In the genomic region with DNA sequence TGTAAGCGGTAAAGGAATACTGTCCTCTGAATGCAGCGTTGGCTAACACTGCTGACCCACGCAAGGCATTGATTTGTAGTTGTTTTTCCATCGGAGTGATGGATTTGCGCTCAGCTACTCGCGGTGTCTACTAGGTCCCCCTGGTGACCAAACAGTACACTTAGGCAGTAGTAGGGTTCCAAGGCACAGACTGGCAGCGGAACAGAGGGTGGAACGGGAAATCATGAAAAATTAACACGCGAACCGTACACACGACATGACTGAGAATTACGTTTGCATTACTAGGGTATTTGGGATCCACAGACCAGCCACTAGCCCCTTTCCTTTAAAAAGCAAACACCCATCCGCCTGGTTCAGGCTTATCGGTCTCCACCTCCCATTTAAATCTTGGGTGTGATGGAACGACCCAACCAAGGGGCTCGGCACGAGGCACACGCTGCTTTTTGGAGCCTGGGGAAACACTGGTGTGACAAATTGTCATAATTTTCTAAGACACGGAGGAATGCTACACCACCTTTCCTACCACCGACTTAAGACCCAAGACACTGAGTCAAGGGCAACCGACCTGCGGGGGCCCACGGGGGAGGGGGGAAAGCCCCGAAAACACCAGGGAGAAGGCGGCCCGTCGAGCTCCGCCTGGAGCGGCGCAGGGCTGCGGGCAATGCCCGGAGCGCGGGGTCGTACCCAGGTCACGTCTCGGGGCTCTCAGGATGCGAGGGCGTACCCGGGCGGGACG, we compare ENCODE assay signal across 8 cellular contexts. TPM values are rescaled to one million over a fixed set of nuclear protein-coding genes. Genes with fewer than 3 reads are reported as not detected.
A peak's percentile ranks its signal among the peaks of the same experiment; 100 is the strongest.
DNase-seq lines count a peak whose midpoint lies in the region; ATAC-seq lines count a peak whose summit lies in the region.

No MANE protein-coding gene starts in this region.

- H3K27ac Mint-ChIP-seq in activated T-cell treated with anti-CD3 and anti-CD28 coated beads, Interleukin-2, amount 50 U/mL, for 24 hours: peak overlapping the region; percentile 97

- H3K27me3 Mint-ChIP-seq in activated T-cell treated with anti-CD3 and anti-CD28 coated beads, Interleukin-2, amount 50 U/mL, for 24 hours: no peaks in the 10 kb centered on the region

- peak overlapping the region; percentile 81 to 90 for H3K27ac ChIP-seq in esophagus (ENCODE audit: low read depth in 2 of 2, low read length in 1 of 2)

- no peaks in the 10 kb centered on the region for H3K27me3 ChIP-seq in esophagus (ENCODE audit: control insufficient read depth in 1 of 2, insufficient read depth in 2 of 2, low read length in 2 of 2)
- no peaks in the 10 kb centered on the region for H3K27me3 ChIP-seq in mucosa of stomach (ENCODE audit: control insufficient read depth, insufficient read depth, low read length)

- H3K9me3 ChIP-seq in esophagus (ENCODE audit: control insufficient read depth in 2 of 2, insufficient read depth in 1 of 2, low read depth in 1 of 2, low read length in 1 of 2) (no peaks in the 10 kb centered on the region), mucosa of stomach (ENCODE audit: control insufficient read depth, low read length) (no peaks in the 10 kb centered on the region)

- H3K4me1 ChIP-seq in esophagus (ENCODE audit: control insufficient read depth in 2 of 2, insufficient read depth in 2 of 2, low read length in 1 of 2) (peaks cover 0 to 3% of the 10 kb centered on the region in 2 donors), mucosa of stomach (ENCODE audit: control insufficient read depth, insufficient read depth, low read length) (peaks cover 11% of the 10 kb centered on the region)

- H3K9me3 Mint-ChIP-seq in activated T-cell treated with anti-CD3 and anti-CD28 coated beads, Interleukin-2, amount 50 U/mL, for 24 hours: no peaks in the 10 kb centered on the region

- H3K4me3 ChIP-seq in esophagus (ENCODE audit: low read depth in 1 of 2, low read length in 2 of 2) (peak overlapping the region; percentile 64 to 73), mucosa of stomach (ENCODE audit: low read length) (peak overlapping the region; percentile 60)

- peak; percentile 57 for DNase-seq in COLO829 (ENCODE audit: low spot score)
- DNase-seq in HK-2 (ENCODE audit: unreplicated experiment): peak; percentile 63
- DNase-seq in NOMO-1 (lab: John Stamatoyannopoulos, UW; ENCODE audit: unreplicated experiment in 2 of 2): peak; percentile 69 to 87
- DNase-seq in activated T-cell treated with anti-CD3 and anti-CD28 coated beads, Interleukin-2, amount 50 U/mL, for 24 hours: no peak
- peak; percentile 45 to 50 for DNase-seq in stimulated activated CD8-positive, alpha-beta memory T cell treated with anti-CD3 and anti-CD28 coated beads, Interleukin-7, amount 100 ng/mL, for 48 hours (ENCODE audit: extremely low read depth in 1 of 2, low read depth in 1 of 2)

- H3K4me3 Mint-ChIP-seq in activated T-cell treated with anti-CD3 and anti-CD28 coated beads, Interleukin-2, amount 50 U/mL, for 24 hours: peak overlapping the region; percentile 88

- peak overlapping the region; percentile 73 for H3K9ac ChIP-seq in mucosa of stomach (ENCODE audit: low read length)

- peak; percentile 39 for ATAC-seq in GM19455 (IDR thresholded peaks at IDR 0.05; ENCODE audit: unreplicated experiment)

- H3K36me3 Mint-ChIP-seq in activated T-cell treated with anti-CD3 and anti-CD28 coated beads, Interleukin-2, amount 50 U/mL, for 24 hours (ENCODE audit: low read depth): peaks cover 8% of the 10 kb centered on the region

- H3K36me3 ChIP-seq in esophagus (ENCODE audit: control insufficient read depth in 2 of 2, insufficient read depth in 2 of 2, low read length in 1 of 2) (no peaks in the 10 kb centered on the region), mucosa of stomach (ENCODE audit: control insufficient read depth, insufficient read depth, low read length) (no peaks in the 10 kb centered on the region)

- peaks cover 40% of the 10 kb centered on the region for H3K4me1 Mint-ChIP-seq in activated T-cell treated with anti-CD3 and anti-CD28 coated beads, Interleukin-2, amount 50 U/mL, for 24 hours (ENCODE audit: low read depth)

- WGBS in esophagus, 2 donors: 0% methylated on average over 44 of the region's 44 CpGs

RNA-seq across cellular contexts. Expression of a gene that starts 0.7 kb away (rescaled TPM):
- polyA plus RNA-seq in esophagus: 1 to 10 TPM; 2.3 to 4.5 TPM
